ENCODE assay signal across 8 cellular contexts in the genomic region with DNA sequence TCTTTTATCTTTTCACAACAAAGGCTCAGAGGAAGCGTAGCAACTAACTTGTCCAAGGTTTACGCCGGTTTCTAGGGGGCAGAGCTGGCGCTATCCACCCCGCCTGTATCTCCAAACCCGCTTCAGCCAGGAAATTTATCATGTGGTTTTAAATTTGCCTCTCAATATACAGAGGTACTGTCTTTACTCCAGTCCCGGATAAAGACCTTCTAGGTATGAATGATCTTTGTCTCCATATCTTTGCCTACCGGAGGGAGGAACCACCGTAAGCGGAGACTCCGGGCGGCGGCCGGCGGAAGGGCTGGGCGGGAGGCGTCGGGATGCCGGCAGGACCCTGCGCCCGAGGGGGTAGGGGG. TPM values are rescaled to one million over a fixed set of nuclear protein-coding genes. Genes with fewer than 3 reads are reported as not detected.
DNase-seq lines count a peak whose midpoint lies in the region; ATAC-seq lines count a peak whose summit lies in the region.

No MANE protein-coding gene starts in this region.

- H3K4me1 Mint-ChIP-seq in activated naive CD8-positive, alpha-beta T cell treated with anti-CD3 and anti-CD28 coated beads, Interleukin-2, amount 10 ng/mL, durations not matched to agents 7 days and 5 days = peaks cover 18% of the 10 kb centered on the region

- POLR2A ChIA-PET in activated naive CD8-positive, alpha-beta T cell treated with anti-CD3 and anti-CD28 coated beads, Interleukin-2, amount 10 ng/mL, durations not matched to agents 7 days and 5 days (lab: Charles Lee) = interaction anchor here (0.8 to 0.9 kb wide), 2 partner anchors 217 to 334 kb away, joined by 3 read pairs; a partner anchor contains a TSS

- ATAC-seq in activated naive CD8-positive, alpha-beta T cell treated with anti-CD3 and anti-CD28 coated beads, Interleukin-2, amount 10 ng/mL, durations not matched to agents 7 days and 5 days (ENCODE audit: low read depth) = peak; percentile 16
- peak; percentile 33 for ATAC-seq in left ventricle myocardium superior

- H3K4me3 Mint-ChIP-seq in activated naive CD8-positive, alpha-beta T cell treated with anti-CD3 and anti-CD28 coated beads, Interleukin-2, amount 10 ng/mL, durations not matched to agents 7 days and 5 days = peak overlapping the region; percentile 92

- H3K36me3 Mint-ChIP-seq in activated naive CD8-positive, alpha-beta T cell treated with anti-CD3 and anti-CD28 coated beads, Interleukin-2, amount 10 ng/mL, durations not matched to agents 7 days and 5 days = no peaks in the 10 kb centered on the region

- peaks cover 16% of the 10 kb centered on the region for H3K27me3 Mint-ChIP-seq in activated naive CD8-positive, alpha-beta T cell treated with anti-CD3 and anti-CD28 coated beads, Interleukin-2, amount 10 ng/mL, durations not matched to agents 7 days and 5 days

- intact Hi-C loops in left ventricle myocardium superior (cut with micrococcal nuclease) = no loop called here

- DNase-seq in NCI-H1417 (lab: John Stamatoyannopoulos, UW) (peak in 2 of 3 experiments; percentile 43 to 89), NCI-H1417 treated with DMSO at 0.1 percent for 48 hours (lab: John Stamatoyannopoulos, UW) (no peak), H7 (no peak), NCI-H1105 (lab: John Stamatoyannopoulos, UW) (peak; percentile 54), left ventricle myocardium superior (no peak), putamen (ENCODE audit: low spot score) (peak; percentile 30), epidermal melanocyte (ENCODE audit: insufficient read length, low spot score) (no peak)
- no peak for DNase-seq in activated naive CD8-positive, alpha-beta T cell treated with anti-CD3 and anti-CD28 coated beads, Interleukin-2, amount 10 ng/mL, durations not matched to agents 7 days and 5 days

- no peaks in the 10 kb centered on the region; the same call in 1 of the 2 replicates for H3K36me3 ChIP-seq in H7 (replicated peaks; ENCODE audit: control insufficient read depth, insufficient read depth, low read length)

- H3K27me3 ChIP-seq in H7 (ENCODE audit: control insufficient read depth, insufficient read depth, low read length) = no peaks in the 10 kb centered on the region

- peak overlapping the region; percentile 32 for H3K27ac Mint-ChIP-seq in activated naive CD8-positive, alpha-beta T cell treated with anti-CD3 and anti-CD28 coated beads, Interleukin-2, amount 10 ng/mL, durations not matched to agents 7 days and 5 days

- H3K9me3 Mint-ChIP-seq in activated naive CD8-positive, alpha-beta T cell treated with anti-CD3 and anti-CD28 coated beads, Interleukin-2, amount 10 ng/mL, durations not matched to agents 7 days and 5 days = no peaks in the 10 kb centered on the region

- peak overlapping the region; percentile 97 for H3K4me3 ChIP-seq in H7 (ENCODE audit: insufficient read depth, low read depth, low read length)

RNA-seq across cellular contexts. Expression of a gene that starts 0.7 kb away (rescaled TPM):
- 42.4 and 80.3 TPM in 2 replicates for total RNA-seq in H7 (2014; rRNA removed; shearing (Covaris generic))
- 10 to 100 TPM; 15.5 to 17.9 TPM for total RNA-seq in activated naive CD8-positive, alpha-beta T cell treated with anti-CD3 and anti-CD28 coated beads, Interleukin-2, amount 10 ng/mL, durations not matched to agents 7 days and 5 days
- 9.7 TPM for total RNA-seq in left ventricle myocardium superior

RNA-seq across cellular contexts. Expression of a gene that starts 34.5 kb away (rescaled TPM):
- 0.42 TPM in 1 of 2 replicates, not detected in the other for total RNA-seq in H7 (2014; rRNA removed; shearing (Covaris generic))
- total RNA-seq in activated naive CD8-positive, alpha-beta T cell treated with anti-CD3 and anti-CD28 coated beads, Interleukin-2, amount 10 ng/mL, durations not matched to agents 7 days and 5 days = not detected
- 29.1 TPM for total RNA-seq in left ventricle myocardium superior

Comparison
In these comparisons a context has a peak if more than half of its experiments do, and no peak if none do; other contexts are left out.
1. DNase-seq: peak in NCI-H1417 (2 of 3), NCI-H1105 (single experiment) and putamen (single experiment); none in NCI-H1417 treated with DMSO at 0.1 percent for 48 hours (single experiment), H7 (single experiment), activated naive CD8-positive, alpha-beta T cell treated with anti-CD3 and anti-CD28 coated beads, Interleukin-2, amount 10 ng/mL, durations not matched to agents 7 days and 5 days (single experiment), left ventricle myocardium superior (single experiment) and epidermal melanocyte (single experiment).
2. RNA of a gene that starts 34.5 kb away (total RNA-seq): 29.1 TPM in left ventricle myocardium superior (single experiment); 0.42 TPM in H7 and not detected in activated naive CD8-positive, alpha-beta T cell treated with anti-CD3 and anti-CD28 coated beads, Interleukin-2, amount 10 ng/mL, durations not matched to agents 7 days and 5 days; every median in the first group is over 10 times any median in the second.